ENCODE assay signal across 1 cellular context in the genomic region with DNA sequence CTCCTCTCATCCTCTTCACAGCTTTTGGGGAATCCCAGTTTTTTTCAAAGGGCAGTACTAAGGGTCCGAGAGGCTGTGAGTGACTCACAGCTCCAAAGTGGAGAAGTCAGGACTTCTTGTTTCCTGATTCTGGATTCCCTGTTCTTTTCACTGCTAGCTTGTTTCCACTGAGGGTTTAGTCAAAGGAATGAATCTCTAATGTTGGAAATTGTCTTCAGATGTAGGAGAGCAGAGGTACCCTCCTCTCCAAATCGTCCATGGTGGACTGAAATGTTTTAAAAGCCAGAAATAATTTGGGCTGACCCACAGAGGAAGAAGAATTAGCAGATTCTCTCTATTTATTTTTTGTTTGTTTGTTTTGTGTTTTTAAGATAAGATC.
TF ChIP-seq lines count a peak whose summit lies in the region.

No MANE protein-coding gene starts in this region.

TF ChIP-seq in WTC11, 78 proteins besides CTCF, POLR2A, EP300 and RAD21 (continued from another document):
- TF ChIP-seq, protein P1, sequence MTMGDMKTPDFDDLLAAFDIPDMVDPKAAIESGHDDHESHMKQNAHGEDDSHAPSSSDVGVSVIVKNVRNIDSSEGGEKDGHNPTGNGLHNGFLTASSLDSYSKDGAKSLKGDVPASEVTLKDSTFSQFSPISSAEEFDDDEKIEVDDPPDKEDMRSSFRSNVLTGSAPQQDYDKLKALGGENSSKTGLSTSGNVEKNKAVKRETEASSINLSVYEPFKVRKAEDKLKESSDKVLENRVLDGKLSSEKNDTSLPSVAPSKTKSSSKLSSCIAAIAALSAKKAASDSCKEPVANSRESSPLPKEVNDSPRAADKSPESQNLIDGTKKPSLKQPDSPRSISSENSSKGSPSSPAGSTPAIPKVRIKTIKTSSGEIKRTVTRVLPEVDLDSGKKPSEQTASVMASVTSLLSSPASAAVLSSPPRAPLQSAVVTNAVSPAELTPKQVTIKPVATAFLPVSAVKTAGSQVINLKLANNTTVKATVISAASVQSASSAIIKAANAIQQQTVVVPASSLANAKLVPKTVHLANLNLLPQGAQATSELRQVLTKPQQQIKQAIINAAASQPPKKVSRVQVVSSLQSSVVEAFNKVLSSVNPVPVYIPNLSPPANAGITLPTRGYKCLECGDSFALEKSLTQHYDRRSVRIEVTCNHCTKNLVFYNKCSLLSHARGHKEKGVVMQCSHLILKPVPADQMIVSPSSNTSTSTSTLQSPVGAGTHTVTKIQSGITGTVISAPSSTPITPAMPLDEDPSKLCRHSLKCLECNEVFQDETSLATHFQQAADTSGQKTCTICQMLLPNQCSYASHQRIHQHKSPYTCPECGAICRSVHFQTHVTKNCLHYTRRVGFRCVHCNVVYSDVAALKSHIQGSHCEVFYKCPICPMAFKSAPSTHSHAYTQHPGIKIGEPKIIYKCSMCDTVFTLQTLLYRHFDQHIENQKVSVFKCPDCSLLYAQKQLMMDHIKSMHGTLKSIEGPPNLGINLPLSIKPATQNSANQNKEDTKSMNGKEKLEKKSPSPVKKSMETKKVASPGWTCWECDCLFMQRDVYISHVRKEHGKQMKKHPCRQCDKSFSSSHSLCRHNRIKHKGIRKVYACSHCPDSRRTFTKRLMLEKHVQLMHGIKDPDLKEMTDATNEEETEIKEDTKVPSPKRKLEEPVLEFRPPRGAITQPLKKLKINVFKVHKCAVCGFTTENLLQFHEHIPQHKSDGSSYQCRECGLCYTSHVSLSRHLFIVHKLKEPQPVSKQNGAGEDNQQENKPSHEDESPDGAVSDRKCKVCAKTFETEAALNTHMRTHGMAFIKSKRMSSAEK (CRISPR knock-in tag; IDR thresholded peaks at IDR 0.05; ENCODE audit: borderline replicate concordance), result no peak
- TF ChIP-seq GRHL2 (CRISPR knock-in tag; IDR thresholded peaks at IDR 0.05; ENCODE audit: insufficient replicate concordance, severe bottlenecking), result no peak
- no peak for TF ChIP-seq MXD4 (CRISPR knock-in tag; IDR thresholded peaks at IDR 0.05; ENCODE audit: borderline replicate concordance)
- TF ChIP-seq RELA (CRISPR knock-in tag; IDR thresholded peaks at IDR 0.05; ENCODE audit: borderline replicate concordance), result no peak
- TF ChIP-seq ZMAT4 (CRISPR knock-in tag; IDR thresholded peaks at IDR 0.05), result no peak
- TF ChIP-seq E2F1 (CRISPR knock-in tag; IDR thresholded peaks at IDR 0.05), result no peak
- no peak for TF ChIP-seq OVOL2 (CRISPR knock-in tag; IDR thresholded peaks at IDR 0.05; ENCODE audit: borderline replicate concordance)
- TF ChIP-seq TEAD1 (CRISPR knock-in tag; IDR thresholded peaks at IDR 0.05), result no peak
- TF ChIP-seq CREM (CRISPR knock-in tag; IDR thresholded peaks at IDR 0.05), result no peak
- TF ChIP-seq ARID4B (CRISPR knock-in tag; IDR thresholded peaks at IDR 0.05; ENCODE audit: borderline replicate concordance), result no peak
- no peak for TF ChIP-seq ZBTB21 (CRISPR knock-in tag; IDR thresholded peaks at IDR 0.05; ENCODE audit: borderline replicate concordance)
TF ChIP-seq in WTC11: peak in this region for 0.
